Comparison of ENCODE assay signal across 22 cellular contexts in genomic region chr7:130611206-130611605, GRCh38.
"Had no signal": no experiment of that assay in that cellular context is flagged by ENCODE, and none has a peak within 500 bp of the region (broad histone marks: within the 10 kb centered on the region; RNA-seq: fewer than 3 reads in every experiment).

No MANE protein-coding gene starts in this region.

- H3K27ac Mint-ChIP-seq: effector memory CD8-positive, alpha-beta T cell; memory B cell; natural killer cell; type B pancreatic cell had no signal

- H3K9me3 ChIP-seq: esophagus squamous epithelium, pancreas, right lobe of liver, stomach, thyroid gland had no signal

- H3K4me3 Mint-ChIP-seq: effector memory CD8-positive, alpha-beta T cell; memory B cell; natural killer cell; type B pancreatic cell had no signal

- H3K27me3 Mint-ChIP-seq: effector memory CD8-positive, alpha-beta T cell; memory B cell; type B pancreatic cell had no signal

- DNase-seq: cortex of kidney; effector memory CD8-positive, alpha-beta T cell; erythroblast; esophagus squamous epithelium; hypothalamus; natural killer cell; occipital lobe; pancreas; right lobe of liver; small intestine; stimulated activated CD4-positive, alpha-beta T cell treated with anti-CD3 and anti-CD28 coated beads, Interleukin-12 subunit alpha, Interleukin-12 subunit beta, amount 100 ng/mL, for 4 hours; stimulated activated CD4-positive, alpha-beta T cell treated with anti-CD3 and anti-CD28 coated beads, Interleukin-1b, Interleukin-23, amount 100 ng/mL, for 48 hours; stimulated activated CD4-positive, alpha-beta T cell treated with anti-CD3 and anti-CD28 coated beads, Interleukin-4, amount 100 ng/mL, for 1 hour; stimulated activated CD8-positive, alpha-beta memory T cell treated with anti-CD3 and anti-CD28 coated beads, Interleukin-4, amount 100 ng/mL, for 48 hours; stimulated activated naive CD4-positive, alpha-beta T cell treated with Interleukin-2 at 50 U/mL for 16 hours; stomach; thyroid gland had no signal

- H3K4me1 Mint-ChIP-seq: memory B cell, natural killer cell had no signal

- H3K4me3 ChIP-seq: esophagus squamous epithelium, lung, pancreas, right lobe of liver, stomach, thyroid gland had no signal

- H3K9me3 Mint-ChIP-seq: natural killer cell, type B pancreatic cell had no signal

- H3K27ac ChIP-seq: esophagus squamous epithelium, pancreas, right lobe of liver, stomach, thyroid gland had no signal

- H3K4me1 ChIP-seq: esophagus squamous epithelium, pancreas, stomach, thyroid gland had no signal

- H3K36me3 ChIP-seq: right lobe of liver had no signal

- FAIRE-seq: endometrium, keratinocyte, pancreas, small intestine had no signal

- H3K27me3 ChIP-seq: esophagus squamous epithelium, pancreas, right lobe of liver, stomach, thyroid gland had no signal

- ATAC-seq: effector memory CD8-positive, alpha-beta T cell; natural killer cell; pancreas had no signal
